ENCODE assay signal across 9 cellular contexts in genomic region chr7:158864507-158864820, GRCh38. TPM values are rescaled to one million over a fixed set of nuclear protein-coding genes. Genes with fewer than 3 reads are reported as not detected.
A peak's percentile ranks its signal among the peaks of the same experiment; 100 is the strongest.
DNase-seq lines count a peak whose midpoint lies in the region; ATAC-seq and TF ChIP-seq lines count a peak whose summit lies in the region.
"Had no signal": no experiment of that assay in that cellular context is flagged by ENCODE, and none has a peak within 500 bp of the region (broad histone marks: within the 10 kb centered on the region; RNA-seq: fewer than 3 reads in every experiment).

No MANE protein-coding gene starts in this region.

- no peak for TF ChIP-seq POLR2A in vagina (IDR thresholded peaks at IDR 0.05)

- H3K4me1 ChIP-seq in left ventricle myocardium inferior (peaks cover 82% of the 10 kb centered on the region), muscle layer of duodenum (ENCODE audit: control insufficient read depth in 1 of 2, insufficient read depth in 2 of 2, low read length in 2 of 2) (peaks cover 0 to 15% of the 10 kb centered on the region in 2 donors), vagina (peaks cover 31% of the 10 kb centered on the region)

- no peak for TF ChIP-seq CTCF in left ventricle myocardium inferior (IDR thresholded peaks at IDR 0.05; ENCODE audit: borderline replicate concordance)
- TF ChIP-seq CTCF in coronary artery (IDR thresholded peaks at IDR 0.05), result no peak
- TF ChIP-seq CTCF in vagina (IDR thresholded peaks at IDR 0.05), result no peak

- ATAC-seq in left ventricle myocardium superior (no peak), GM18520 (IDR thresholded peaks at IDR 0.05; ENCODE audit: unreplicated experiment) (no peak)

- H3K27me3 ChIP-seq in left ventricle myocardium inferior (ENCODE audit: low read depth) (no peaks in the 10 kb centered on the region), muscle layer of duodenum (ENCODE audit: low read depth, low read length) (no peaks in the 10 kb centered on the region), vagina (no peaks in the 10 kb centered on the region)

- H3K27ac ChIP-seq in left ventricle myocardium inferior (replicated peaks), result peak overlapping the region; percentile 97
- peak overlapping the region; percentile 78 to 86 for H3K27ac ChIP-seq in coronary artery
- H3K27ac ChIP-seq in muscle layer of duodenum (ENCODE audit: low read length), result peak overlapping the region; percentile 89
- H3K27ac ChIP-seq in vagina, result peak overlapping the region; percentile 90

- intact Hi-C loops in left ventricle myocardium inferior (cut with micrococcal nuclease), result no loop called here
- intact Hi-C loops in left ventricle myocardium superior (cut with micrococcal nuclease), result no loop called here
- intact Hi-C loops in vagina (cut with DNase I), result loop anchor here (10.0 kb wide), 1 partner anchor 160 kb away; the partner anchor contains the start of gene NCAPG2

- peak overlapping the region; percentile 62 for H3K4me3 ChIP-seq in left ventricle myocardium inferior
- peak overlapping the region; percentile 71 for H3K4me3 ChIP-seq in coronary artery
- peak overlapping the region; percentile 53 to 68 for H3K4me3 ChIP-seq in muscle layer of duodenum (ENCODE audit: low read depth in 1 of 2, low read length in 2 of 2)
- peak overlapping the region; percentile 54 to 64 for H3K4me3 ChIP-seq in vagina

- H3K36me3 ChIP-seq in left ventricle myocardium inferior, result no peaks in the 10 kb centered on the region
- H3K36me3 ChIP-seq in muscle layer of duodenum (ENCODE audit: control insufficient read depth in 1 of 2, insufficient read depth in 2 of 2, low read length in 2 of 2), result no peaks in the 10 kb centered on the region
- H3K36me3 ChIP-seq in vagina, result no peaks in the 10 kb centered on the region

- no peaks in the 10 kb centered on the region for H3K9me3 ChIP-seq in left ventricle myocardium inferior (replicated peaks)
- no peaks in the 10 kb centered on the region for H3K9me3 ChIP-seq in muscle layer of duodenum (ENCODE audit: control insufficient read depth in 1 of 2, low read length in 2 of 2)
- H3K9me3 ChIP-seq in vagina, result no peaks in the 10 kb centered on the region

- DNase-seq in left ventricle myocardium inferior, result no peak
- no peak for DNase-seq in left ventricle myocardium superior
- DNase-seq in coronary artery (ENCODE audit: low spot score), result no peak
- DNase-seq in vagina (ENCODE audit: extremely low spot score in 2 of 2), result no peak
- DNase-seq in germinal center (ENCODE audit: low spot score), result no peak
- DNase-seq in NCI-H526 treated with DMSO at 0.1 percent for 48 hours (lab: John Stamatoyannopoulos, UW), result no peak
- DNase-seq: NCI-H1417 treated with DMSO at 0.1 percent for 48 hours had no signal

RNA-seq across cellular contexts. Expression of gene DYNC2I1, which starts 8.1 kb away (rescaled TPM):
- total RNA-seq in left ventricle myocardium inferior (31.1 TPM), left ventricle myocardium superior (32.3 TPM), vagina (22.3 TPM)

RNA-seq across cellular contexts. Expression of gene ESYT2, which starts 35.2 kb away (rescaled TPM):
- total RNA-seq in left ventricle myocardium inferior (41.1 TPM), left ventricle myocardium superior (44.3 TPM), vagina (82.5 TPM)
